In the genomic region with DNA sequence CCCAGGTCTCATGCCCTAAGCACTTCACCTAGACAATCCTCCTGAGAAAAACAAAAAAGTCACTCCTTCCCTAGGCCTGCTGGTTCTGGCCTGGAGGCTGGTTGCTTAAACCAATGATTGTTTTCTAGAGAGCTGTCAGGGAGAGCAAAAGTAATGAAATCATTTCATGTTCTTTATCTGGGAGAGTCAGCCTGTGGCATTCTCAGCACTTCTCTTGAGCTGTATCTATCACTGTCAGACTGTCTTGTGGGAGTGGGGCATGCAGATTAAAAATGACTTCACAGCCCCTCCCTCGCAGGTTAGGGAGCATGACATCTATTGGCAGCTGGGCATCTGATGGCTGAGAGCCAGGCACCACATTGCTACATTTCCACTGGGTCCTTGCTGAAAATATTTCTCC, we compare ENCODE assay signal across 21 cellular contexts. TPM values are rescaled to one million over a fixed set of nuclear protein-coding genes. Genes with fewer than 3 reads are reported as not detected.
DNase-seq lines count a peak whose midpoint lies in the region; ATAC-seq and TF ChIP-seq lines count a peak whose summit lies in the region.
"Had no signal": no experiment of that assay in that cellular context is flagged by ENCODE, and none has a peak within 500 bp of the region (broad histone marks: within the 10 kb centered on the region; RNA-seq: fewer than 3 reads in every experiment).

No MANE protein-coding gene starts in this region.

- intact Hi-C loops in tibial artery (cut with DNase I; ENCODE audit: low total_unique reads): no loop called here

- H3K36me3 ChIP-seq in GM23338 (ENCODE audit: insufficient read depth): no peaks in the 10 kb centered on the region
- H3K36me3 ChIP-seq in esophagus (ENCODE audit: control insufficient read depth in 2 of 2, insufficient read depth in 2 of 2, low read length in 1 of 2): no peaks in the 10 kb centered on the region
- H3K36me3 ChIP-seq in tibial artery: no peaks in the 10 kb centered on the region
- H3K36me3 ChIP-seq: adrenal gland, BE2C had no signal

- H3K36me3 Mint-ChIP-seq in GM23338 (ENCODE audit: low read depth): peaks cover 22% of the 10 kb centered on the region
- no peaks in the 10 kb centered on the region for H3K36me3 Mint-ChIP-seq in activated T-cell treated with anti-CD3 and anti-CD28 coated beads, Interleukin-2, amount 50 U/mL, for 24 hours (ENCODE audit: low read depth)

- H3K27ac ChIP-seq in GM23338 (ENCODE audit: low read depth) (peak overlapping the region; percentile 95), esophagus (ENCODE audit: low read depth in 2 of 2, low read length in 1 of 2) (peak overlapping the region; percentile 1 to 38), tibial artery (no peak overlapping the region)
- H3K27ac ChIP-seq: adrenal gland, HL-60 had no signal

- H3K4me1 Mint-ChIP-seq in GM23338: peaks cover 53% of the 10 kb centered on the region
- H3K4me1 Mint-ChIP-seq in activated T-cell treated with anti-CD3 and anti-CD28 coated beads, Interleukin-2, amount 50 U/mL, for 24 hours (ENCODE audit: low read depth): peaks cover 18% of the 10 kb centered on the region

- H3K4me3 ChIP-seq in GM23338: peak overlapping the region; percentile 52
- H3K4me3 ChIP-seq in esophagus (ENCODE audit: low read depth in 1 of 2, low read length in 2 of 2): no peak overlapping the region
- no peak overlapping the region for H3K4me3 ChIP-seq in tibial artery
- H3K4me3 ChIP-seq: adrenal gland had no signal

- TF ChIP-seq CTCF in GM23338 (conservative IDR thresholded peaks at IDR 0.05; ENCODE audit: low read depth in 2 of 2): no peak
- no peak for TF ChIP-seq CTCF in tibial artery (IDR thresholded peaks at IDR 0.05)

- H3K27me3 ChIP-seq in GM23338 (ENCODE audit: insufficient read depth) (no peaks in the 10 kb centered on the region), esophagus (ENCODE audit: control insufficient read depth in 1 of 2, insufficient read depth in 2 of 2, low read length in 2 of 2) (no peaks in the 10 kb centered on the region), tibial artery (peaks cover 0 to 7% of the 10 kb centered on the region in 2 donors)
- H3K27me3 ChIP-seq: BE2C had no signal

- no peaks in the 10 kb centered on the region for H3K79me2 ChIP-seq in GM23338 (replicated peaks; ENCODE audit: insufficient read depth)

- peak overlapping the region; percentile 72 for H2AFZ ChIP-seq in GM23338

- peak overlapping the region; percentile 83 for H3K4me2 ChIP-seq in GM23338

- peaks cover 1% of the 10 kb centered on the region for H3K27me3 Mint-ChIP-seq in GM23338 (ENCODE audit: insufficient read depth, low read depth, poor library complexity)
- H3K27me3 Mint-ChIP-seq in activated T-cell treated with anti-CD3 and anti-CD28 coated beads, Interleukin-2, amount 50 U/mL, for 24 hours: peaks cover 5% of the 10 kb centered on the region

- H4K20me1 ChIP-seq in GM23338 (replicated peaks; ENCODE audit: insufficient read depth): no peaks in the 10 kb centered on the region

- peaks cover 9% of the 10 kb centered on the region for H3F3A ChIP-seq in GM23338 (replicated peaks; ENCODE audit: low read depth)

- H3K4me3 Mint-ChIP-seq in GM23338: peak overlapping the region; percentile 63
- no peak overlapping the region for H3K4me3 Mint-ChIP-seq in activated T-cell treated with anti-CD3 and anti-CD28 coated beads, Interleukin-2, amount 50 U/mL, for 24 hours
- H3K4me3 Mint-ChIP-seq: activated CD8-positive, alpha-beta T cell treated with anti-CD3 and anti-CD28 coated beads, Interleukin-2, amount 10 ng/mL, durations not matched to agents 7 days and 5 days; natural killer cell treated with Interleukin-12 subunit alpha and Interleukin-12 subunit beta and Interleukin-15 and Interleukin-18, amount 100 ng/mL, for 72 hours had no signal

- H3K4me1 ChIP-seq in GM23338 (ENCODE audit: insufficient read depth) (peaks cover 55% of the 10 kb centered on the region), esophagus (ENCODE audit: control insufficient read depth in 2 of 2, insufficient read depth in 2 of 2, low read length in 1 of 2) (peaks cover 0 to 7% of the 10 kb centered on the region in 2 donors), tibial artery (no peaks in the 10 kb centered on the region)
- H3K4me1 ChIP-seq: adrenal gland, BE2C had no signal

- H3K9me3 ChIP-seq in esophagus (ENCODE audit: control insufficient read depth in 2 of 2, insufficient read depth in 1 of 2, low read depth in 1 of 2, low read length in 1 of 2): peaks cover 0 to 6% of the 10 kb centered on the region in 2 donors
- no peaks in the 10 kb centered on the region for H3K9me3 ChIP-seq in tibial artery
- H3K9me3 ChIP-seq: adrenal gland, BE2C had no signal

- H3K27ac Mint-ChIP-seq in GM23338: peak overlapping the region; percentile 37; the same call in 1 of the 2 replicates
- no peak overlapping the region for H3K27ac Mint-ChIP-seq in activated T-cell treated with anti-CD3 and anti-CD28 coated beads, Interleukin-2, amount 50 U/mL, for 24 hours
- H3K27ac Mint-ChIP-seq: activated CD8-positive, alpha-beta T cell treated with anti-CD3 and anti-CD28 coated beads, Interleukin-2, amount 10 ng/mL, durations not matched to agents 7 days and 5 days; natural killer cell treated with Interleukin-12 subunit alpha and Interleukin-12 subunit beta and Interleukin-15 and Interleukin-18, amount 100 ng/mL, for 72 hours had no signal

- H3K9me2 ChIP-seq in GM23338 (ENCODE audit: insufficient read depth): peaks cover 6% of the 10 kb centered on the region; the same call in 1 of the 2 replicates

- 23 to 26% methylated on average over 1 of the region's 1 CpG for WGBS in esophagus, 2 donors

- ATAC-seq in GM23338: peak; percentile 77
- ATAC-seq: activated CD8-positive, alpha-beta T cell treated with anti-CD3 and anti-CD28 coated beads, Interleukin-2, amount 10 ng/mL, durations not matched to agents 7 days and 5 days; left colon; natural killer cell treated with Interleukin-12 subunit alpha and Interleukin-12 subunit beta and Interleukin-15 and Interleukin-18, amount 100 ng/mL, for 72 hours had no signal

- DNase-seq in GM23338 (ENCODE audit: low spot score) (no peak), OCI-M1 (lab: John Stamatoyannopoulos, UW) (peak; percentile 91), kidney glomerular epithelial cell (lab: John Stamatoyannopoulos, UW) (peak; percentile 39), cerebellar nuclear complex (lab: John Stamatoyannopoulos, UW) (no peak), tibial artery (no peak), T1000 (lab: John Stamatoyannopoulos, UW) (no peak)
- no peak for DNase-seq in activated T-cell treated with anti-CD3 and anti-CD28 coated beads, Interleukin-2, amount 50 U/mL, for 24 hours
- DNase-seq: activated CD8-positive, alpha-beta T cell treated with anti-CD3 and anti-CD28 coated beads, Interleukin-2, amount 10 ng/mL, durations not matched to agents 7 days and 5 days; activated T-cell treated with anti-CD3 and anti-CD28 coated beads, Interleukin-2, amount 50 U/mL, for 1 hour; adrenal gland; BE2C; dermis blood vessel endothelial cell; DMS53; GF-D8; IMR-90; left colon; NCI-H2081 treated with DMSO at 0.1 percent for 48 hours; NCI-H524 had no signal

- H3K9me3 Mint-ChIP-seq in GM23338: peaks cover 21% of the 10 kb centered on the region
- peaks cover 9% of the 10 kb centered on the region for H3K9me3 Mint-ChIP-seq in activated T-cell treated with anti-CD3 and anti-CD28 coated beads, Interleukin-2, amount 50 U/mL, for 24 hours
- H3K9me3 Mint-ChIP-seq: natural killer cell treated with Interleukin-12 subunit alpha and Interleukin-12 subunit beta and Interleukin-15 and Interleukin-18, amount 100 ng/mL, for 72 hours had no signal

TF ChIP-seq in GM23338, 12 proteins besides CTCF, POLR2A, EP300 and RAD21 (continues in another document):
- TF ChIP-seq CREB1 (CRISPR knock-in tag; IDR thresholded peaks at IDR 0.05; ENCODE audit: low read depth): no peak
- TF ChIP-seq EZH2 (IDR thresholded peaks at IDR 0.05; ENCODE audit: low read depth, unreplicated experiment): no peak
- TF ChIP-seq, protein P1, sequence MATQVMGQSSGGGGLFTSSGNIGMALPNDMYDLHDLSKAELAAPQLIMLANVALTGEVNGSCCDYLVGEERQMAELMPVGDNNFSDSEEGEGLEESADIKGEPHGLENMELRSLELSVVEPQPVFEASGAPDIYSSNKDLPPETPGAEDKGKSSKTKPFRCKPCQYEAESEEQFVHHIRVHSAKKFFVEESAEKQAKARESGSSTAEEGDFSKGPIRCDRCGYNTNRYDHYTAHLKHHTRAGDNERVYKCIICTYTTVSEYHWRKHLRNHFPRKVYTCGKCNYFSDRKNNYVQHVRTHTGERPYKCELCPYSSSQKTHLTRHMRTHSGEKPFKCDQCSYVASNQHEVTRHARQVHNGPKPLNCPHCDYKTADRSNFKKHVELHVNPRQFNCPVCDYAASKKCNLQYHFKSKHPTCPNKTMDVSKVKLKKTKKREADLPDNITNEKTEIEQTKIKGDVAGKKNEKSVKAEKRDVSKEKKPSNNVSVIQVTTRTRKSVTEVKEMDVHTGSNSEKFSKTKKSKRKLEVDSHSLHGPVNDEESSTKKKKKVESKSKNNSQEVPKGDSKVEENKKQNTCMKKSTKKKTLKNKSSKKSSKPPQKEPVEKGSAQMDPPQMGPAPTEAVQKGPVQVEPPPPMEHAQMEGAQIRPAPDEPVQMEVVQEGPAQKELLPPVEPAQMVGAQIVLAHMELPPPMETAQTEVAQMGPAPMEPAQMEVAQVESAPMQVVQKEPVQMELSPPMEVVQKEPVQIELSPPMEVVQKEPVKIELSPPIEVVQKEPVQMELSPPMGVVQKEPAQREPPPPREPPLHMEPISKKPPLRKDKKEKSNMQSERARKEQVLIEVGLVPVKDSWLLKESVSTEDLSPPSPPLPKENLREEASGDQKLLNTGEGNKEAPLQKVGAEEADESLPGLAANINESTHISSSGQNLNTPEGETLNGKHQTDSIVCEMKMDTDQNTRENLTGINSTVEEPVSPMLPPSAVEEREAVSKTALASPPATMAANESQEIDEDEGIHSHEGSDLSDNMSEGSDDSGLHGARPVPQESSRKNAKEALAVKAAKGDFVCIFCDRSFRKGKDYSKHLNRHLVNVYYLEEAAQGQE (IDR thresholded peaks at IDR 0.05; ENCODE audit: unreplicated experiment): no peak
- no peak for TF ChIP-seq NANOG (IDR thresholded peaks at IDR 0.05; ENCODE audit: borderline replicate concordance)
- no peak for TF ChIP-seq ZNF114 (CRISPR knock-in tag; IDR thresholded peaks at IDR 0.05)
- TF ChIP-seq POLR2AphosphoS5 (IDR thresholded peaks at IDR 0.05; ENCODE audit: low read depth): no peak
- TF ChIP-seq, protein P2, sequence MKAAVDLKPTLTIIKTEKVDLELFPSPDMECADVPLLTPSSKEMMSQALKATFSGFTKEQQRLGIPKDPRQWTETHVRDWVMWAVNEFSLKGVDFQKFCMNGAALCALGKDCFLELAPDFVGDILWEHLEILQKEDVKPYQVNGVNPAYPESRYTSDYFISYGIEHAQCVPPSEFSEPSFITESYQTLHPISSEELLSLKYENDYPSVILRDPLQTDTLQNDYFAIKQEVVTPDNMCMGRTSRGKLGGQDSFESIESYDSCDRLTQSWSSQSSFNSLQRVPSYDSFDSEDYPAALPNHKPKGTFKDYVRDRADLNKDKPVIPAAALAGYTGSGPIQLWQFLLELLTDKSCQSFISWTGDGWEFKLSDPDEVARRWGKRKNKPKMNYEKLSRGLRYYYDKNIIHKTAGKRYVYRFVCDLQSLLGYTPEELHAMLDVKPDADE (IDR thresholded peaks at IDR 0.05): no peak

RNA-seq across cellular contexts. Expression of a gene that starts 20.4 kb away (rescaled TPM):
- total RNA-seq in GM23338 (2014; rRNA removed; shearing (Covaris generic)): 1.7 and 2.7 TPM in 2 replicates
- polyA plus RNA-seq in GM23338 (2016; fragmentation: Nextera tagmentation; extraction: Ambion mirVana): 1.0 and 1.8 TPM in 2 replicates
- polyA plus RNA-seq in esophagus: 10 to 100 TPM; 17.7 to 24.2 TPM

Comparison
In these comparisons a context has a peak if more than half of its experiments do, and no peak if none do; other contexts are left out.
1. DNase-seq: peak in OCI-M1 (single experiment) and kidney glomerular epithelial cell (single experiment); none in GM23338 (single experiment), cerebellar nuclear complex (0 of 2), tibial artery (0 of 2), T1000 (single experiment) and activated T-cell treated with anti-CD3 and anti-CD28 coated beads, Interleukin-2, amount 50 U/mL, for 24 hours (single experiment).
2. H3K27ac ChIP-seq: peak in GM23338 (single experiment) and esophagus (2 of 2); none in tibial artery (0 of 2).